In the genomic region with DNA sequence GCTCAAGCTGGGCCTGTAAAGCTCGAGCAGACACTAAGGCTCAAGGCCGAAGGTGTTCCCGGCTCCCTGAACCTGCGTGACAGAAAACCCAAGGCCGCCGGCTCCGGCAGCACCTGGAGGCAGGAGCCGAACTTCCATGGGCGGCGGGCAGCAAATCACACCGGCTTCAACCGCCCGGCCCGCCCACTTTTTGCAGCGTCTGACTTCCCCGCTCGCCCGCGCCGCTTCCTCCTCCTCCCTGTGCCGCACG, we compare ENCODE assay signal across 8 cellular contexts. TPM values are rescaled to one million over a fixed set of nuclear protein-coding genes. Genes with fewer than 3 reads are reported as not detected.
DNase-seq lines count a peak whose midpoint lies in the region; ATAC-seq and TF ChIP-seq lines count a peak whose summit lies in the region.

No MANE protein-coding gene starts in this region.

- no peaks in the 10 kb centered on the region for H3K27me3 ChIP-seq in PC-9 (ENCODE audit: insufficient read depth, low read depth)

- 0 out of 2 replicates have a peak, but pooled peaks cover 4% of the 10 kb centered on the region for H3K36me3 ChIP-seq in PC-9 (ENCODE audit: low read depth)

- intact Hi-C loops in PC-9 (cut with micrococcal nuclease; ENCODE audit: unreplicated experiment), result loop anchor here (1.0 kb wide), 1 partner anchor 14 kb away; a partner anchor contains a TSS

- POLR2A ChIA-PET in PC-9 (lab: Charles Lee; ENCODE audit: unreplicated experiment), result interaction anchor here (0.7 kb wide), 1 partner anchor 711 kb away, joined by 4 read pairs; no protein-coding TSS in a partner anchor

- BruUV-seq in PC-9 (replicated peaks; lab: Mats Ljungman, UMichigan), result no TSS peak

- CTCF ChIA-PET in PC-9 (lab: Charles Lee), result no interaction called here

- peak overlapping the region; percentile 85 to 94 (median 90) for H3K4me3 Mint-ChIP-seq in IgD-negative memory B cell
- H3K4me3 Mint-ChIP-seq in natural killer cell treated with Interleukin-12 subunit alpha and Interleukin-12 subunit beta and Interleukin-15 and Interleukin-18, amount 100 ng/mL, for 72 hours, result peak overlapping the region; percentile 87

- no peak for TF ChIP-seq CTCF in PC-9 (conservative IDR thresholded peaks at IDR 0.05)

- DNase-seq in COLO668 (lab: John Stamatoyannopoulos, UW; ENCODE audit: unreplicated experiment) (peak; percentile 95), PC-9 (peak; percentile 75 to 91), fibroblast of peridontal ligament (ENCODE audit: extremely low read depth) (peak; percentile 60)
- peak; percentile 73 to 77 for DNase-seq in activated T-helper 1 cell treated with anti-CD3 and anti-CD28 coated beads, Interleukin-2, amount 50 U/mL, for 16 hours (ENCODE audit: low read depth in 1 of 2, low spot score in 1 of 2)
- DNase-seq in natural killer cell treated with Interleukin-12 subunit alpha and Interleukin-12 subunit beta and Interleukin-15 and Interleukin-18, amount 100 ng/mL, for 72 hours (ENCODE audit: low spot score), result peak; percentile 92
- peak; percentile 90 for DNase-seq in stimulated activated naive CD8-positive, alpha-beta T cell treated with anti-CD3 and anti-CD28 coated beads, Interleukin-15, Interleukin-2, amounts not matched to agents 100 U/mL and 50 U/mL, for 24 hours

- peaks cover 33% of the 10 kb centered on the region for H3K4me1 ChIP-seq in PC-9 (replicated peaks; ENCODE audit: insufficient read depth)

- H3K4me1 Mint-ChIP-seq in IgD-negative memory B cell, result peaks cover 19 to 32% (median 21%) of the 10 kb centered on the region in 3 donors
- H3K4me1 Mint-ChIP-seq in natural killer cell treated with Interleukin-12 subunit alpha and Interleukin-12 subunit beta and Interleukin-15 and Interleukin-18, amount 100 ng/mL, for 72 hours (ENCODE audit: low read depth in 2 of 2), result peaks cover 22 to 32% of the 10 kb centered on the region in 2 donors

- peak overlapping the region; percentile 68 for H3K4me3 ChIP-seq in PC-9

- H3K9me2 ChIP-seq in PC-9 (ENCODE audit: insufficient read depth), result no peaks in the 10 kb centered on the region

- H3K27ac ChIP-seq in PC-9, result peak overlapping the region; percentile 79

- no peaks in the 10 kb centered on the region for H3K9me3 ChIP-seq in PC-9 (ENCODE audit: insufficient read depth, low read depth)

- H3K9me3 Mint-ChIP-seq in IgD-negative memory B cell, result no peaks in the 10 kb centered on the region
- H3K9me3 Mint-ChIP-seq in natural killer cell treated with Interleukin-12 subunit alpha and Interleukin-12 subunit beta and Interleukin-15 and Interleukin-18, amount 100 ng/mL, for 72 hours, result no peaks in the 10 kb centered on the region

- peaks cover 35% of the 10 kb centered on the region for H3K79me2 ChIP-seq in PC-9 (ENCODE audit: low read depth)

- ATAC-seq in GM21529 (IDR thresholded peaks at IDR 0.05; ENCODE audit: unreplicated experiment), result peak; percentile 63
- ATAC-seq in natural killer cell treated with Interleukin-12 subunit alpha and Interleukin-12 subunit beta and Interleukin-15 and Interleukin-18, amount 100 ng/mL, for 72 hours, result peak; percentile 73 to 84
- ATAC-seq in stimulated activated naive CD8-positive, alpha-beta T cell treated with anti-CD3 and anti-CD28 coated beads, Interleukin-15, Interleukin-2, amounts not matched to agents 100 U/mL and 50 U/mL, for 24 hours, result peak; percentile 53

- H4K20me1 ChIP-seq in PC-9 (ENCODE audit: insufficient read depth), result 0 out of 2 replicates have a peak, but pooled peaks cover 7% of the 10 kb centered on the region

- H3K27ac Mint-ChIP-seq in IgD-negative memory B cell, result peak overlapping the region; percentile 79 to 99 (median 96)
- H3K27ac Mint-ChIP-seq in natural killer cell treated with Interleukin-12 subunit alpha and Interleukin-12 subunit beta and Interleukin-15 and Interleukin-18, amount 100 ng/mL, for 72 hours, result peak overlapping the region; percentile 91 to 93

- no peaks in the 10 kb centered on the region for H3K27me3 Mint-ChIP-seq in IgD-negative memory B cell
- H3K27me3 Mint-ChIP-seq in natural killer cell treated with Interleukin-12 subunit alpha and Interleukin-12 subunit beta and Interleukin-15 and Interleukin-18, amount 100 ng/mL, for 72 hours, result no peaks in the 10 kb centered on the region

- H2AFZ ChIP-seq in PC-9, result peak overlapping the region; percentile 82

- H3F3A ChIP-seq in PC-9 (ENCODE audit: insufficient read depth, low read depth), result peaks cover 35% of the 10 kb centered on the region; the same call in 1 of the 2 replicates

- peaks cover 2% of the 10 kb centered on the region for H3K36me3 Mint-ChIP-seq in IgD-negative memory B cell
- H3K36me3 Mint-ChIP-seq in natural killer cell treated with Interleukin-12 subunit alpha and Interleukin-12 subunit beta and Interleukin-15 and Interleukin-18, amount 100 ng/mL, for 72 hours, result peaks cover 9% of the 10 kb centered on the region

- peak overlapping the region; percentile 96 for H3K4me2 ChIP-seq in PC-9

RNA-seq across cellular contexts. Expression of a gene that starts 0.9 kb away (rescaled TPM):
- 7.4 TPM for polyA plus RNA-seq in IgD-negative memory B cell
- 176 and 186 TPM in 2 replicates for total RNA-seq in PC-9 (2021)
- total RNA-seq in natural killer cell treated with Interleukin-12 subunit alpha and Interleukin-12 subunit beta and Interleukin-15 and Interleukin-18, amount 100 ng/mL, for 72 hours, result 100 to 1,000 TPM; 127 to 375 TPM

RNA-seq across cellular contexts. Expression of a gene that starts 14.3 kb away (rescaled TPM):
- polyA plus RNA-seq in IgD-negative memory B cell, result 12.0 TPM
- 44.5 and 58.9 TPM in 2 replicates for total RNA-seq in PC-9 (2021)
- total RNA-seq in natural killer cell treated with Interleukin-12 subunit alpha and Interleukin-12 subunit beta and Interleukin-15 and Interleukin-18, amount 100 ng/mL, for 72 hours, result 100 to 1,000 TPM in 1 of 2 donors, 10 to 100 TPM in 1; 64.5 to 129 TPM

Comparison
In these comparisons a context has a peak if more than half of its experiments do, and no peak if none do; other contexts are left out.
1. Peak in every context shown above with its lines: DNase-seq, ATAC-seq, H3K4me3 ChIP-seq and H3K27ac ChIP-seq.